27 cellular contexts compared by ENCODE assay signal in genomic region chr1:54456921-54457529, GRCh38. TPM values are rescaled to one million over a fixed set of nuclear protein-coding genes. Genes with fewer than 3 reads are reported as not detected.
DNase-seq lines count a peak whose midpoint lies in the region; ATAC-seq and TF ChIP-seq lines count a peak whose summit lies in the region.
"Had no signal": no experiment of that assay in that cellular context is flagged by ENCODE, and none has a peak within 500 bp of the region (broad histone marks: within the 10 kb centered on the region; RNA-seq: fewer than 3 reads in every experiment).

No MANE protein-coding gene starts in this region.

- H3K36me3 Mint-ChIP-seq in CD8-positive, alpha-beta T cell: no peaks in the 10 kb centered on the region
- H3K36me3 Mint-ChIP-seq in WTC11 (no peaks in the 10 kb centered on the region), mesothelial cell of epicardium (no peaks in the 10 kb centered on the region)
- no peaks in the 10 kb centered on the region for H3K36me3 Mint-ChIP-seq in activated T-cell treated with anti-CD3 and anti-CD28 coated beads, Interleukin-2, amount 50 U/mL, for 24 hours (ENCODE audit: low read depth)
- H3K36me3 Mint-ChIP-seq: stimulated activated effector memory CD8-positive, alpha-beta T cell treated with anti-CD3 and anti-CD28 coated beads, Interleukin-12 subunit alpha, Interleukin-12 subunit beta, amount 100 ng/mL, for 72 hours had no signal

- no peak for TF ChIP-seq CTCF in CD8-positive, alpha-beta T cell (IDR thresholded peaks at IDR 0.05)
- TF ChIP-seq CTCF in WTC11 (IDR thresholded peaks at IDR 0.05) (no peak), mesothelial cell of epicardium (IDR thresholded peaks at IDR 0.05; ENCODE audit: unreplicated experiment) (no peak)

- H3K27ac Mint-ChIP-seq in CD8-positive, alpha-beta T cell: peak overlapping the region; percentile 41
- H3K27ac Mint-ChIP-seq in WTC11: no peak overlapping the region
- H3K27ac Mint-ChIP-seq in mesothelial cell of epicardium: peak overlapping the region; percentile 74
- no peak overlapping the region for H3K27ac Mint-ChIP-seq in activated T-cell treated with anti-CD3 and anti-CD28 coated beads, Interleukin-2, amount 50 U/mL, for 24 hours

- no peaks in the 10 kb centered on the region for H3K27me3 Mint-ChIP-seq in CD8-positive, alpha-beta T cell (ENCODE audit: low read depth)
- peaks cover 3% of the 10 kb centered on the region; the same call in 1 of the 2 replicates for H3K27me3 Mint-ChIP-seq in WTC11 (ENCODE audit: low read depth)
- H3K27me3 Mint-ChIP-seq in mesothelial cell of epicardium (ENCODE audit: low read depth): no peaks in the 10 kb centered on the region
- H3K27me3 Mint-ChIP-seq in activated T-cell treated with anti-CD3 and anti-CD28 coated beads, Interleukin-2, amount 50 U/mL, for 24 hours: no peaks in the 10 kb centered on the region

- H3K9me3 Mint-ChIP-seq in CD8-positive, alpha-beta T cell: no peaks in the 10 kb centered on the region
- no peaks in the 10 kb centered on the region for H3K9me3 Mint-ChIP-seq in WTC11
- H3K9me3 Mint-ChIP-seq in mesothelial cell of epicardium: peaks cover 3% of the 10 kb centered on the region
- peaks cover 3% of the 10 kb centered on the region for H3K9me3 Mint-ChIP-seq in activated T-cell treated with anti-CD3 and anti-CD28 coated beads, Interleukin-2, amount 50 U/mL, for 24 hours
- H3K9me3 Mint-ChIP-seq: stimulated activated effector memory CD8-positive, alpha-beta T cell treated with anti-CD3 and anti-CD28 coated beads, Interleukin-12 subunit alpha, Interleukin-12 subunit beta, amount 100 ng/mL, for 72 hours had no signal

- intact Hi-C loops in CD8-positive, alpha-beta T cell (cut with DNase I, micrococcal nuclease): no loop called here

- peaks cover 28% of the 10 kb centered on the region for H3K4me1 ChIP-seq in CD8-positive, alpha-beta T cell (ENCODE audit: insufficient read depth, low read length)
- H3K4me1 ChIP-seq in HUES48 (ENCODE audit: control insufficient read depth, insufficient read depth, low read length): 0 out of 2 replicates have a peak, but pooled peaks cover 15% of the 10 kb centered on the region
- H3K4me1 ChIP-seq: adrenal gland, parathyroid adenoma had no signal

- no peak for DNase-seq in CD8-positive, alpha-beta T cell
- DNase-seq in WTC11 (ENCODE audit: low spot score) (no peak), mesothelial cell of epicardium (ENCODE audit: low spot score in 2 of 2, unreplicated experiment in 2 of 2) (no peak), midbrain (lab: John Stamatoyannopoulos, UW) (no peak)
- no peak for DNase-seq in activated T-cell treated with anti-CD3 and anti-CD28 coated beads, Interleukin-2, amount 50 U/mL, for 24 hours
- DNase-seq in stimulated activated CD4-positive, alpha-beta T cell treated with anti-CD3 and anti-CD28 coated beads, Interleukin-4, amount 100 ng/mL, for 1 hour: no peak
- DNase-seq: activated CD4-positive, alpha-beta T cell treated with anti-CD3 and anti-CD28 coated beads for 48 hours; activated naive CD4-positive, alpha-beta T cell; activated T-cell treated with anti-CD3 and anti-CD28 coated beads, Interleukin-2, amount 50 U/mL, for 48 hours; BE2C; body of pancreas; COR-L47; DMS53; effector CD8-positive, alpha-beta T cell; GDM1; mucosa of descending colon; NCI-H1105; NCI-H2029; stimulated activated CD4-positive, alpha-beta T cell treated with anti-CD3 and anti-CD28 coated beads, Interleukin-12 subunit alpha, Interleukin-12 subunit beta, amount 100 ng/mL, for 4 hours; stimulated activated CD4-positive, alpha-beta T cell treated with anti-CD3 and anti-CD28 coated beads, Interleukin-4, amount 100 ng/mL, for 24 hours; trophoblast cell had no signal

- H3K9ac ChIP-seq in HUES48 (ENCODE audit: low read depth, low read length): no peak overlapping the region
- H3K9ac ChIP-seq: parathyroid adenoma had no signal

- H3K27me3 ChIP-seq in CD8-positive, alpha-beta T cell (ENCODE audit: insufficient read depth, low read length): no peaks in the 10 kb centered on the region
- no peaks in the 10 kb centered on the region for H3K27me3 ChIP-seq in HUES48 (ENCODE audit: control insufficient read depth, insufficient read depth, low read length)
- H3K27me3 ChIP-seq: adrenal gland, BE2C, body of pancreas, right atrium auricular region had no signal

- peaks cover 33% of the 10 kb centered on the region for H3K4me1 Mint-ChIP-seq in CD8-positive, alpha-beta T cell (ENCODE audit: low read depth)
- peaks cover 38% of the 10 kb centered on the region for H3K4me1 Mint-ChIP-seq in WTC11
- H3K4me1 Mint-ChIP-seq in mesothelial cell of epicardium: peaks cover 40% of the 10 kb centered on the region
- peaks cover 27% of the 10 kb centered on the region for H3K4me1 Mint-ChIP-seq in activated T-cell treated with anti-CD3 and anti-CD28 coated beads, Interleukin-2, amount 50 U/mL, for 24 hours (ENCODE audit: low read depth)

- H3K9me3 ChIP-seq in CD8-positive, alpha-beta T cell (ENCODE audit: low read length): no peaks in the 10 kb centered on the region
- H3K9me3 ChIP-seq in HUES48 (ENCODE audit: control insufficient read depth, insufficient read depth, low read length): no peaks in the 10 kb centered on the region
- H3K9me3 ChIP-seq: adrenal gland, BE2C, body of pancreas, mucosa of descending colon, right atrium auricular region had no signal

- H3K36me3 ChIP-seq in CD8-positive, alpha-beta T cell (ENCODE audit: insufficient read depth, low read length): no peaks in the 10 kb centered on the region
- no peaks in the 10 kb centered on the region for H3K36me3 ChIP-seq in HUES48 (ENCODE audit: control insufficient read depth, insufficient read depth, low read length)
- H3K36me3 ChIP-seq: adrenal gland, BE2C, right atrium auricular region had no signal

- CTCF ChIA-PET in CD8-positive, alpha-beta T cell (lab: Charles Lee): interaction anchor here (2.2 kb wide), 1 partner anchor 43 kb away, joined by 5 read pairs; no protein-coding TSS in a partner anchor
- CTCF ChIA-PET in WTC11 (lab: Charles Lee): interaction anchor here (1.0 kb wide), 1 partner anchor 33 kb away, joined by 3 read pairs; no protein-coding TSS in a partner anchor

- no peak overlapping the region for H3K4me3 ChIP-seq in CD8-positive, alpha-beta T cell (ENCODE audit: low read depth, low read length)
- no peak overlapping the region for H3K4me3 ChIP-seq in HUES48 (ENCODE audit: low read depth, low read length)
- H3K4me3 ChIP-seq: adrenal gland, body of pancreas, mucosa of descending colon, right atrium auricular region had no signal

- H3K27ac ChIP-seq in CD8-positive, alpha-beta T cell (ENCODE audit: low read depth, low read length): no peak overlapping the region
- H3K27ac ChIP-seq in HUES48 (ENCODE audit: low read depth, low read length): peak overlapping the region; percentile 51
- H3K27ac ChIP-seq: adrenal gland, body of pancreas, parathyroid adenoma, right atrium auricular region had no signal

- H3K4me3 Mint-ChIP-seq in CD8-positive, alpha-beta T cell: no peak overlapping the region
- H3K4me3 Mint-ChIP-seq in WTC11 (no peak overlapping the region), mesothelial cell of epicardium (no peak overlapping the region)
- no peak overlapping the region for H3K4me3 Mint-ChIP-seq in activated T-cell treated with anti-CD3 and anti-CD28 coated beads, Interleukin-2, amount 50 U/mL, for 24 hours
- H3K4me3 Mint-ChIP-seq: stimulated activated effector memory CD8-positive, alpha-beta T cell treated with anti-CD3 and anti-CD28 coated beads, Interleukin-12 subunit alpha, Interleukin-12 subunit beta, amount 100 ng/mL, for 72 hours had no signal

- POLR2A ChIA-PET in CD8-positive, alpha-beta T cell (lab: Charles Lee): no interaction called here
- POLR2A ChIA-PET in WTC11 (lab: Charles Lee): interaction anchor here (0.7 kb wide), 1 partner anchor 50 kb away, joined by 3 read pairs; no protein-coding TSS in a partner anchor

- no peak for ATAC-seq in CD8-positive, alpha-beta T cell
- ATAC-seq in WTC11 (no peak), GM18519 (IDR thresholded peaks at IDR 0.05; ENCODE audit: low FRiP score, unreplicated experiment) (no peak)
- ATAC-seq: body of pancreas; mucosa of descending colon; stimulated activated effector memory CD8-positive, alpha-beta T cell treated with anti-CD3 and anti-CD28 coated beads, Interleukin-12 subunit alpha, Interleukin-12 subunit beta, amount 100 ng/mL, for 72 hours had no signal

TF ChIP-seq in WTC11, 78 proteins besides CTCF, POLR2A, EP300 and RAD21:
- TF ChIP-seq ZNF121 (CRISPR knock-in tag; IDR thresholded peaks at IDR 0.05) (peak; percentile 78; the same call in 1 of the 2 replicates), ATF2 (CRISPR knock-in tag; IDR thresholded peaks at IDR 0.05; ENCODE audit: borderline replicate concordance, low read depth) (no peak)

RNA-seq across cellular contexts. Expression of gene SSBP3, which starts 50.8 kb away (rescaled TPM):
- total RNA-seq in CD8-positive, alpha-beta T cell: 10 to 100 TPM; 41.5 to 47.7 TPM
- total RNA-seq in WTC11 (2021) (98.8 to 115 TPM (median 105 TPM) in 3 replicates), mesothelial cell of epicardium (171 to 188 TPM (median 172 TPM) in 3 replicates)

Comparison
In these comparisons a context has a peak if more than half of its experiments do, and no peak if none do; other contexts are left out.
1. H3K27ac Mint-ChIP-seq: peak in CD8-positive, alpha-beta T cell (single experiment) and mesothelial cell of epicardium (single experiment); none in WTC11 (single experiment) and activated T-cell treated with anti-CD3 and anti-CD28 coated beads, Interleukin-2, amount 50 U/mL, for 24 hours (single experiment).